ENCODE assay signal across 9 cellular contexts in the genomic region with DNA sequence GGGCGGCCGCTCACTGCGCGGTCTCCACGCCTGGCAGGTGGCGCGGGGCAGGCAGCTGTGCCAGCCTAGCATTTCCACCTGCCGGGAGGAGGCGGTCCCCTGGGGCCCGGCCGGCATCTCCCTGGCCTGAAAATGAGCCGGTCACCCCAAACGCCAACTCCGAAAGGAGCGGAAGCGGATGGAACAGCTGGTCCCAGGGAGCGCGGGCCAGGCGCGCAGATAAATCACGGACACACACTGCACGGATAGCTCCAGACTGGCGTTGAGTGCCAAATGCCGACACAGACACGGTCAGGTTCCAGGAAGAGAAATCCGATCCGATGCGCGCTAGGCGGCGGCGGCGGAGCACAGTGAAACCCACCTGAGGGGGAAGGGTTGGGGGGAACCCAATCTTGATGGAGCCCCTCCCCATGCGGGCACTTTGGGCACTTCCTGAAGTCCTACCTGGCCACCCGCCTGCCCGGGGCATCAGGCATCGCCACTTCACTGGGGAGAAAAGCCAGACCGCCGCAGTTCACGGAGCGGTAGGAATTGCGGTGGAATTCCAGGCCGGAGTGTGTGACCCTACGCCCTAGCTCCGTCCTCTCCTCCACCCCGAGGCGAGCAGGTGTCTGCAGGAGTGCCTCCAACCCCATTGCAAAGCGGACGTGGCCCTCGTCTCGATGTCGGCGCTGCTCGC. TPM values are rescaled to one million over a fixed set of nuclear protein-coding genes. Genes with fewer than 3 reads are reported as not detected.
DNase-seq lines count a peak whose midpoint lies in the region; ATAC-seq, FAIRE-seq and TF ChIP-seq lines count a peak whose summit lies in the region.
"Had no signal": no experiment of that assay in that cellular context is flagged by ENCODE, and none has a peak within 500 bp of the region (broad histone marks: within the 10 kb centered on the region; RNA-seq: fewer than 3 reads in every experiment).

No MANE protein-coding gene starts in this region.

- H2AFZ ChIP-seq in GM12878 (ENCODE audit: control insufficient read depth, low read depth, low read length) = no peak overlapping the region

- H3K27ac ChIP-seq in GM12878 (ENCODE audit: control insufficient read depth, insufficient read depth) = no peak overlapping the region
- no peak overlapping the region for H3K27ac ChIP-seq in stomach smooth muscle (ENCODE audit: low read length)
- H3K27ac ChIP-seq in effector memory CD4-positive, alpha-beta T cell (ENCODE audit: insufficient read depth, low read length, poor library complexity, severe bottlenecking) = no peak overlapping the region

- BruUV-seq in GM12878 (replicated peaks; lab: Mats Ljungman, UMichigan) = no TSS peak

- H3K9ac ChIP-seq in GM12878 (ENCODE audit: control insufficient read depth, insufficient read depth, low read length) (no peak overlapping the region), stomach smooth muscle (ENCODE audit: low read length in 2 of 2) (no peak overlapping the region)

- H3K36me3 ChIP-seq in GM12878 (ENCODE audit: control insufficient read depth in 2 of 2, insufficient read depth in 2 of 2, low read length in 1 of 2) (no peaks in the 10 kb centered on the region), stomach smooth muscle (ENCODE audit: control insufficient read depth in 2 of 2, insufficient read depth in 2 of 2, low read length in 2 of 2) (no peaks in the 10 kb centered on the region)
- H3K36me3 ChIP-seq in effector memory CD4-positive, alpha-beta T cell (ENCODE audit: control insufficient read depth, insufficient read depth, low read length) = no peaks in the 10 kb centered on the region

- in situ Hi-C loops in GM12878 (cut with MboI) = no loop called here

- ATAC-seq in GM12878 (no peak), GM19467 (IDR thresholded peaks at IDR 0.05; ENCODE audit: unreplicated experiment) (no peak)
- ATAC-seq: K562 had no signal

- CTCF ChIA-PET in GM12878 (lab: Yijun Ruan, JAX) = interaction anchor here (1.1 kb wide), 1 partner anchor 80 kb away, joined by 3 read pairs; no protein-coding TSS in a partner anchor

- no peak for TF ChIP-seq CTCF in GM12878 (IDR thresholded peaks at IDR 0.05 in 2 of 3, conservative IDR thresholded peaks at IDR 0.05 in 1 of 3; ENCODE audit: control insufficient read depth in 2 of 3, extremely low read depth in 1 of 3, insufficient read depth in 1 of 3, low read depth in 3 of 3, low read length in 3 of 3)

- H3K4me3 ChIP-seq in GM12878 (no peak overlapping the region), stomach smooth muscle (ENCODE audit: low read length in 2 of 2) (peak overlapping the region; percentile 57 to 64)
- H3K4me3 ChIP-seq in effector memory CD4-positive, alpha-beta T cell (ENCODE audit: insufficient read depth, low read depth, low read length, poor library complexity, severe bottlenecking) = no peak overlapping the region
- H3K4me3 ChIP-seq: K562 had no signal

- DNase-seq in M059J (ENCODE audit: low read depth) (peak; percentile 22), GM12878 (ENCODE audit: low read depth, low spot score) (no peak), kidney tubule cell (ENCODE audit: low spot score) (peak; percentile 39), T-helper 2 cell (no peak), hypothalamus (lab: John Stamatoyannopoulos, UW) (no peak)
- no peak for DNase-seq in effector memory CD4-positive, alpha-beta T cell

- no peak for TF ChIP-seq EP300 in GM12878 (IDR thresholded peaks at IDR 0.05; ENCODE audit: borderline replicate concordance in 1 of 2, control insufficient read depth in 1 of 2, low read depth in 2 of 2, low read length in 2 of 2)

- TF ChIP-seq RAD21 in GM12878 (IDR thresholded peaks at IDR 0.05; ENCODE audit: insufficient read depth, low read depth, low read length) = no peak

- RAD21 ChIA-PET in GM12878 (lab: Charles Lee; ENCODE audit: unreplicated experiment) = no interaction called here

- peaks cover 9 to 14% of the 10 kb centered on the region in 2 experiments; a peak in 3 of 4 replicates for H3K27me3 ChIP-seq in GM12878 (replicated peaks in 1 of 2; ENCODE audit: control insufficient read depth in 2 of 2, insufficient read depth in 2 of 2, low read length in 1 of 2)
- H3K27me3 ChIP-seq in stomach smooth muscle (ENCODE audit: control insufficient read depth in 1 of 2, insufficient read depth in 2 of 2, low read length in 2 of 2) = peaks cover 32 to 34% of the 10 kb centered on the region in 2 donors
- H3K27me3 ChIP-seq in effector memory CD4-positive, alpha-beta T cell (replicated peaks; ENCODE audit: control insufficient read depth, insufficient read depth, low read length, poor library complexity, severe bottlenecking) = peaks cover 6% of the 10 kb centered on the region

- POLR2A ChIA-PET in GM12878 (lab: Charles Lee) = no interaction called here

- H3K9me3 ChIP-seq in GM12878 (replicated peaks; ENCODE audit: control insufficient read depth, insufficient read depth, low read length) (no peaks in the 10 kb centered on the region), stomach smooth muscle (ENCODE audit: control insufficient read depth in 2 of 2, low read length in 2 of 2) (no peaks in the 10 kb centered on the region)
- H3K9me3 ChIP-seq in effector memory CD4-positive, alpha-beta T cell (ENCODE audit: control insufficient read depth, low read length) = no peaks in the 10 kb centered on the region

- H3K79me2 ChIP-seq in GM12878 (ENCODE audit: control insufficient read depth, insufficient read depth, low read length) = no peaks in the 10 kb centered on the region

- intact Hi-C loops in GM12878 (cut with micrococcal nuclease; ENCODE audit: unreplicated experiment) = no loop called here

- TF ChIP-seq POLR2A in GM12878 (IDR thresholded peaks at IDR 0.05; ENCODE audit: low read depth, low read length) = no peak

- SMC1A ChIA-PET in GM12878 (lab: Charles Lee; ENCODE audit: uncharacterized antibody, unreplicated experiment) = no interaction called here

- H3K4me1 ChIP-seq in GM12878 (ENCODE audit: control insufficient read depth, insufficient read depth, low read length) (peaks cover 10% of the 10 kb centered on the region), stomach smooth muscle (ENCODE audit: control insufficient read depth, insufficient read depth, low read length) (peaks cover 18% of the 10 kb centered on the region)
- peaks cover 4% of the 10 kb centered on the region for H3K4me1 ChIP-seq in effector memory CD4-positive, alpha-beta T cell (ENCODE audit: control insufficient read depth, insufficient read depth, low read length, poor library complexity, severe bottlenecking)

- FAIRE-seq in GM12878 (lab: Jason Lieb, UNC) = no peak
- FAIRE-seq: K562 had no signal

- 18% methylated on average over 53 of the region's 54 CpGs for WGBS in GM12878 (ENCODE audit: insufficient coverage, insufficient replicate concordance, low lambda C conversion rate, missing lambda C conversion rate)

- H3K4me2 ChIP-seq in GM12878 (ENCODE audit: control insufficient read depth, insufficient read depth) = peak overlapping the region; percentile 36; the same call in 1 of the 2 replicates

- H4K20me1 ChIP-seq in GM12878 (ENCODE audit: control insufficient read depth, insufficient read depth) = no peaks in the 10 kb centered on the region

TF ChIP-seq in GM12878, 131 proteins besides CTCF, POLR2A, EP300 and RAD21 (continues in another document):
- TF ChIP-seq CHD2 (IDR thresholded peaks at IDR 0.05; ENCODE audit: borderline replicate concordance, low read depth, low read length) = no peak
- no peak for TF ChIP-seq PAX8 (IDR thresholded peaks at IDR 0.05)
- no peak for TF ChIP-seq RELA (IDR thresholded peaks at IDR 0.05; ENCODE audit: borderline replicate concordance, partially characterized antibody)
- no peak for TF ChIP-seq BMI1 (IDR thresholded peaks at IDR 0.05; ENCODE audit: borderline replicate concordance)
- TF ChIP-seq KDM1A (IDR thresholded peaks at IDR 0.05; ENCODE audit: borderline replicate concordance) = no peak
- no peak for TF ChIP-seq HCFC1 (IDR thresholded peaks at IDR 0.05; ENCODE audit: low read length)
- TF ChIP-seq SREBF1 (IDR thresholded peaks at IDR 0.05; ENCODE audit: low read length) = no peak
- TF ChIP-seq TARDBP (IDR thresholded peaks at IDR 0.05; ENCODE audit: borderline replicate concordance) = no peak
- TF ChIP-seq, protein P1, sequence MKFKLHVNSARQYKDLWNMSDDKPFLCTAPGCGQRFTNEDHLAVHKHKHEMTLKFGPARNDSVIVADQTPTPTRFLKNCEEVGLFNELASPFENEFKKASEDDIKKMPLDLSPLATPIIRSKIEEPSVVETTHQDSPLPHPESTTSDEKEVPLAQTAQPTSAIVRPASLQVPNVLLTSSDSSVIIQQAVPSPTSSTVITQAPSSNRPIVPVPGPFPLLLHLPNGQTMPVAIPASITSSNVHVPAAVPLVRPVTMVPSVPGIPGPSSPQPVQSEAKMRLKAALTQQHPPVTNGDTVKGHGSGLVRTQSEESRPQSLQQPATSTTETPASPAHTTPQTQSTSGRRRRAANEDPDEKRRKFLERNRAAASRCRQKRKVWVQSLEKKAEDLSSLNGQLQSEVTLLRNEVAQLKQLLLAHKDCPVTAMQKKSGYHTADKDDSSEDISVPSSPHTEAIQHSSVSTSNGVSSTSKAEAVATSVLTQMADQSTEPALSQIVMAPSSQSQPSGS (IDR thresholded peaks at IDR 0.05; ENCODE audit: low read length) = no peak
- no peak for TF ChIP-seq EGR1 (IDR thresholded peaks at IDR 0.05; ENCODE audit: borderline replicate concordance in 1 of 2, low read depth in 2 of 2, low read length in 2 of 2)
- no peak for TF ChIP-seq SIN3A (IDR thresholded peaks at IDR 0.05; ENCODE audit: low read depth, low read length)
- no peak for TF ChIP-seq CBFB (IDR thresholded peaks at IDR 0.05; ENCODE audit: low read depth)

RNA-seq across cellular contexts. Expression of a gene that starts 0.6 kb away (rescaled TPM):
- not detected in 2 replicates for total RNA-seq in M059J (2014; rRNA removed; shearing (Covaris generic))
- 0.15 and 0.21 TPM in 2 replicates for total RNA-seq in GM12878 (2013; cell fraction: nucleolus; rRNA removed)
- 0.06 TPM in 1 of 2 replicates, not detected in the other for total RNA-seq in GM12878 (2014; rRNA removed)
- total RNA-seq in GM12878 (2014; rRNA removed; fragmentation: Illumina TruSeq; extraction: Trizol) = 0.05 TPM in 1 of 2 replicates, not detected in the other
- 0.08 TPM in 1 of 2 replicates, not detected in the other for total RNA-seq in GM12878 (2021)
- not detected for polyA plus RNA-seq in GM12878 (2011; ENCODE audit: low read depth)
- polyA plus RNA-seq in GM12878 (2011; rRNA removed) = 0.01 and 0.03 TPM in 2 replicates
- polyA plus RNA-seq in GM12878 (2011; cell fraction: cytosol; rRNA removed) = 0.01 and 0.02 TPM in 2 replicates
- polyA plus RNA-seq in GM12878 (2011; cell fraction: nucleus; rRNA removed) = 0.06 TPM in 2 replicates
- polyA plus RNA-seq in GM12878 (2012) = 0.01 and 0.04 TPM in 2 replicates
- 0.01 TPM in 1 of 2 replicates, not detected in the other for polyA plus RNA-seq in GM12878 (2014; fragmentation: Illumina TruSeq; extraction: Trizol)
- not detected for polyA plus RNA-seq in GM12878 (2014; fragmentation: Nextera tagmentation; extraction: Ambion mirVana)
- 0.03 TPM in 1 of 2 replicates, not detected in the other for polyA plus RNA-seq in GM12878 (2014; rRNA removed)
- not detected for polyA plus RNA-seq in GM12878 (2016; fragmentation: Nextera tagmentation; extraction: Ambion mirVana)
- polyA minus RNA-seq in GM12878 (2011; rRNA and poly(A)+ RNA removed) = not detected in 2 replicates
- polyA minus RNA-seq in GM12878 (2011; cell fraction: cytosol; rRNA and poly(A)+ RNA removed) = not detected in 2 replicates
- polyA minus RNA-seq in GM12878 (2011; cell fraction: nucleus; rRNA and poly(A)+ RNA removed) = not detected in 2 replicates
- total RNA-seq: K562 had no signal
- polyA plus RNA-seq: K562 had no signal

Comparison
In these comparisons a context has a peak if more than half of its experiments do, and no peak if none do; other contexts are left out.
1. DNase-seq: peak in M059J (single experiment) and kidney tubule cell (single experiment); none in GM12878 (single experiment), T-helper 2 cell (0 of 5), hypothalamus (0 of 51) and effector memory CD4-positive, alpha-beta T cell (0 of 3).
2. H3K4me3 ChIP-seq: peak in stomach smooth muscle (2 of 2); none in GM12878 (single experiment) and effector memory CD4-positive, alpha-beta T cell (single experiment).